In genomic region chr16:57137043-57137442, GRCh38 we compare ENCODE assay signal across 22 cellular contexts. TPM values are rescaled to one million over a fixed set of nuclear protein-coding genes. Genes with fewer than 3 reads are reported as not detected.
DNase-seq lines count a peak whose midpoint lies in the region; ATAC-seq and TF ChIP-seq lines count a peak whose summit lies in the region.
"Had no signal": no experiment of that assay in that cellular context is flagged by ENCODE, and none has a peak within 500 bp of the region (broad histone marks: within the 10 kb centered on the region; RNA-seq: fewer than 3 reads in every experiment).

No MANE protein-coding gene starts in this region.

- peak overlapping the region in 6 of 11 experiments; percentile 8 to 46 (median 28); a peak in 8 of 22 replicates for H3K9ac ChIP-seq in BLaER1 treated with 17β-estradiol and CSF1 and Interleukin-3, amounts not matched to agents 10 nM and 100 nM
- H3K9ac ChIP-seq: KMS-11 had no signal

- peaks cover 0 to 13% (median 0%) of the 10 kb centered on the region in 11 experiments; a peak in 5 of 22 replicates for H3K36me3 ChIP-seq in BLaER1 treated with 17β-estradiol and CSF1 and Interleukin-3, amounts not matched to agents 10 nM and 100 nM
- H3K36me3 ChIP-seq in CD8-positive, alpha-beta T cell (ENCODE audit: insufficient read depth, low read length), result peaks cover 4% of the 10 kb centered on the region
- peaks cover 20% of the 10 kb centered on the region for H3K36me3 ChIP-seq in neutrophil
- H3K36me3 ChIP-seq: suprapubic skin, vagina had no signal

- DNase-seq in CD8-positive, alpha-beta T cell, result no peak
- DNase-seq in dermis blood vessel endothelial cell, result peak; percentile 32
- no peak for DNase-seq in DMS 273 treated with DMSO at 0.1 percent for 48 hours (lab: John Stamatoyannopoulos, UW)
- no peak for DNase-seq in erythroblast (lab: John Stamatoyannopoulos, UW)
- DNase-seq: activated CD4-positive, CD25-positive, alpha-beta regulatory T cell treated with anti-CD3 and anti-CD28 coated beads, Interleukin-2, amount 50 U/mL, for 72 hours; activated CD8-positive, alpha-beta memory T cell treated with anti-CD3 and anti-CD28 coated beads for 24 hours; activated naive CD4-positive, alpha-beta T cell treated with Interleukin-2 at 50 U/mL for 16 hours; GDM1; glutamatergic neuron; GOT3; NCI-H146; NCI-H510A treated with DMSO at 0.1 percent for 48 hours; PC-9; retina; small intestine; stimulated activated CD4-positive, alpha-beta T cell treated with anti-CD3 and anti-CD28 coated beads, Interleukin-2, amount 100 ng/mL, for 24 hours had no signal

- peak overlapping the region; percentile 37 for H3K27ac Mint-ChIP-seq in CD8-positive, alpha-beta T cell

- CTCF ChIA-PET in CD8-positive, alpha-beta T cell (lab: Charles Lee), result interaction anchor here (1.0 to 1.5 kb wide), 4 partner anchors 12 to 53 kb away, joined by 4 to 7 read pairs (median 4); partner anchors contain the start of gene CPNE2

- peaks cover 32% of the 10 kb centered on the region for H3K36me3 Mint-ChIP-seq in CD8-positive, alpha-beta T cell

- no peak for TF ChIP-seq POLR2A in erythroblast (IDR thresholded peaks at IDR 0.05; ENCODE audit: low read length)

- POLR2A ChIA-PET in CD8-positive, alpha-beta T cell (lab: Charles Lee), result interaction anchor here (1.1 kb wide), 1 partner anchor 9 kb away, joined by 3 read pairs; no protein-coding TSS in a partner anchor

- intact Hi-C loops in CD8-positive, alpha-beta T cell (cut with DNase I, micrococcal nuclease), result no loop called here

- H3K27me3 Mint-ChIP-seq in CD8-positive, alpha-beta T cell (ENCODE audit: low read depth), result no peaks in the 10 kb centered on the region

- H4K20me1 ChIP-seq in BLaER1 treated with 17β-estradiol and CSF1 and Interleukin-3, amounts not matched to agents 10 nM and 100 nM, result peaks cover 0 to 8% (median 0%) of the 10 kb centered on the region in 11 experiments; a peak in 1 of 22 replicates

- no peaks in the 10 kb centered on the region for H3K9me3 ChIP-seq in BLaER1 treated with 17β-estradiol and CSF1 and Interleukin-3, amounts not matched to agents 10 nM and 100 nM (replicated peaks in 1 of 11)
- no peaks in the 10 kb centered on the region for H3K9me3 ChIP-seq in CD8-positive, alpha-beta T cell (ENCODE audit: low read length)
- no peaks in the 10 kb centered on the region for H3K9me3 ChIP-seq in neutrophil
- H3K9me3 ChIP-seq: suprapubic skin, vagina had no signal

- H3K27ac ChIP-seq in BLaER1 treated with 17β-estradiol and CSF1 and Interleukin-3, amounts not matched to agents 10 nM and 100 nM, result peak overlapping the region in 9 of 11 experiments; percentile 14 to 83 (median 61); a peak in 17 of 22 replicates
- H3K27ac ChIP-seq in CD8-positive, alpha-beta T cell (ENCODE audit: low read depth, low read length), result no peak overlapping the region
- H3K27ac ChIP-seq in neutrophil, result peak overlapping the region; percentile 87
- H3K27ac ChIP-seq: KMS-11, PC-9, suprapubic skin, vagina had no signal

- no peak overlapping the region for H3K4me3 ChIP-seq in BLaER1 treated with 17β-estradiol and CSF1 and Interleukin-3, amounts not matched to agents 10 nM and 100 nM
- H3K4me3 ChIP-seq in CD8-positive, alpha-beta T cell (ENCODE audit: low read depth, low read length), result no peak overlapping the region
- no peak overlapping the region for H3K4me3 ChIP-seq in neutrophil (ENCODE audit: low read depth in 1 of 2, low read length in 1 of 2)
- H3K4me3 ChIP-seq: PC-9, suprapubic skin, vagina had no signal

- no peak for ATAC-seq in CD8-positive, alpha-beta T cell
- ATAC-seq in HG03097 (IDR thresholded peaks at IDR 0.05; ENCODE audit: low FRiP score, unreplicated experiment), result no peak

- H3K27me3 ChIP-seq in BLaER1 treated with 17β-estradiol and CSF1 and Interleukin-3, amounts not matched to agents 10 nM and 100 nM, result no peaks in the 10 kb centered on the region
- no peaks in the 10 kb centered on the region for H3K27me3 ChIP-seq in CD8-positive, alpha-beta T cell (ENCODE audit: insufficient read depth, low read length)
- H3K27me3 ChIP-seq in neutrophil, result no peaks in the 10 kb centered on the region
- H3K27me3 ChIP-seq: suprapubic skin, vagina had no signal

- no peak for TF ChIP-seq CTCF in CD8-positive, alpha-beta T cell (IDR thresholded peaks at IDR 0.05)
- TF ChIP-seq CTCF in neutrophil (IDR thresholded peaks at IDR 0.05), result no peak

- H3K4me2 ChIP-seq in BLaER1 treated with 17β-estradiol and CSF1 and Interleukin-3, amounts not matched to agents 10 nM and 100 nM, result peak overlapping the region; percentile 64 to 98 (median 95)
- H3K4me2 ChIP-seq: KMS-11, PC-9 had no signal

- H3K4me1 ChIP-seq in BLaER1 treated with 17β-estradiol and CSF1 and Interleukin-3, amounts not matched to agents 10 nM and 100 nM, result peaks cover 98 to 100% (median 99%) of the 10 kb centered on the region in 10 experiments
- peaks cover 73% of the 10 kb centered on the region for H3K4me1 ChIP-seq in CD8-positive, alpha-beta T cell (ENCODE audit: insufficient read depth, low read length)
- H3K4me1 ChIP-seq in neutrophil (ENCODE audit: control insufficient read depth in 1 of 2, insufficient read depth in 1 of 2, low read depth in 1 of 2, low read length in 1 of 2), result peaks cover 88 to 92% of the 10 kb centered on the region in 2 experiments

- peaks cover 87% of the 10 kb centered on the region for H3K4me1 Mint-ChIP-seq in CD8-positive, alpha-beta T cell (ENCODE audit: low read depth)

- H3K4me3 Mint-ChIP-seq in CD8-positive, alpha-beta T cell, result no peak overlapping the region

- H3K9me3 Mint-ChIP-seq in CD8-positive, alpha-beta T cell, result no peaks in the 10 kb centered on the region

RNA-seq across cellular contexts. Expression of gene CPNE2, which starts 44.7 kb away (rescaled TPM):
- 1 to 10 TPM; 5.7 to 6.8 TPM for total RNA-seq in CD8-positive, alpha-beta T cell
- 73.3 and 92.3 TPM in 2 replicates for total RNA-seq in dermis blood vessel endothelial cell

RNA-seq across cellular contexts. Expression of gene PSME3IP1, which starts 48.8 kb away (rescaled TPM):
- 10 to 100 TPM; 82.6 to 87.2 TPM for total RNA-seq in CD8-positive, alpha-beta T cell
- 87.3 and 89.0 TPM in 2 replicates for total RNA-seq in dermis blood vessel endothelial cell

RNA-seq across cellular contexts. Expression of gene RSPRY1, which starts 49.1 kb away (rescaled TPM):
- total RNA-seq in CD8-positive, alpha-beta T cell, result 10 to 100 TPM; 22.4 to 23.2 TPM
- total RNA-seq in dermis blood vessel endothelial cell, result 50.4 and 58.6 TPM in 2 replicates
